Comparison of ENCODE assay signal across 1 cellular context in the genomic region with DNA sequence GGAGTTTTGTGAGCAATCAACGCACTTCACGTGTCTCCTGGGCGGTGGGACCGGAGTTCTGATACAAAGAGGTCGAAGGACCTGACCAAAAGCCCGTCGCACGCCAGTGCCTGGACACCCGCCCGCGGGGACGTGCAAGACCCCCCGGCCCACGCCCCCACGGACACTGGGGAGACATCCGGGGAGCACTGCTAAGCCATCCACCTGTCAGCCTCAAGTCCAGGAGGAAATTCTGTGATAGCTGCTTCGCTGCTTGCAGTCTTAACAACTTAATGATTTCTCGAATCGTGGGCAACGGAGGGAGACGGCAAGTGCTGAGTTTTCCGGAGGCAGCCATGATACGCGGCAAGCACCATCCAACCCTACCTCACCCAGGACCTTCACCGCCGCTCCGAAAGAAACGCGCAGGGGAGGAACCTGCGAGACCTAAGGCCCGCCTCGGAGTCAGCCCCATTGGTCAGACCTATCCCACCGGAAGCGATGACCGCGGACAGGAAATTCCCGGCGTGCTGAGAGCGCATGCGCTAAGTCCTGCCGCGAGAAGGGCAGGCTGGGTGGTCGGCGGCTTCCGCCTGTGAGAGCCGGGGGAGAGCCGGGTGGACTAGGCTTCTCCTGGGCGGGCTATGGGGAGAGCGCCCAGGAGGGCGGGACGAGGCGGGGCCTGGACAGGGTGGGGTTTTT.
TF ChIP-seq lines count a peak whose summit lies in the region.

A gene (minus strand): TSS at position 393 of the 681 bp plus-strand sequence. CDS start 56 bp downstream, at position 337.

TF ChIP-seq in HCT116, 20 proteins besides CTCF, POLR2A, EP300 and RAD21 (continued from another document):
- TF ChIP-seq ELF1 (IDR thresholded peaks at IDR 0.05; ENCODE audit: borderline replicate concordance, low read depth) (peak; percentile 68), SP1 (IDR thresholded peaks at IDR 0.05; ENCODE audit: low read depth) (peak; percentile 39; the same call in 1 of the 2 replicates), CEBPB (IDR thresholded peaks at IDR 0.05; ENCODE audit: low read depth) (no peak), EZH2phosphoT487 (IDR thresholded peaks at IDR 0.05; ENCODE audit: borderline replicate concordance) (no peak), TCF7L2 (IDR thresholded peaks at IDR 0.05; ENCODE audit: borderline replicate concordance, extremely low read depth, insufficient read depth, insufficient read length) (no peak), POLR2AphosphoS5 (IDR thresholded peaks at IDR 0.05; ENCODE audit: low read depth, low read length) (peak; percentile 81), SIN3A (IDR thresholded peaks at IDR 0.05; ENCODE audit: low read depth) (peak; percentile 79)
- TF ChIP-seq, protein P1, sequence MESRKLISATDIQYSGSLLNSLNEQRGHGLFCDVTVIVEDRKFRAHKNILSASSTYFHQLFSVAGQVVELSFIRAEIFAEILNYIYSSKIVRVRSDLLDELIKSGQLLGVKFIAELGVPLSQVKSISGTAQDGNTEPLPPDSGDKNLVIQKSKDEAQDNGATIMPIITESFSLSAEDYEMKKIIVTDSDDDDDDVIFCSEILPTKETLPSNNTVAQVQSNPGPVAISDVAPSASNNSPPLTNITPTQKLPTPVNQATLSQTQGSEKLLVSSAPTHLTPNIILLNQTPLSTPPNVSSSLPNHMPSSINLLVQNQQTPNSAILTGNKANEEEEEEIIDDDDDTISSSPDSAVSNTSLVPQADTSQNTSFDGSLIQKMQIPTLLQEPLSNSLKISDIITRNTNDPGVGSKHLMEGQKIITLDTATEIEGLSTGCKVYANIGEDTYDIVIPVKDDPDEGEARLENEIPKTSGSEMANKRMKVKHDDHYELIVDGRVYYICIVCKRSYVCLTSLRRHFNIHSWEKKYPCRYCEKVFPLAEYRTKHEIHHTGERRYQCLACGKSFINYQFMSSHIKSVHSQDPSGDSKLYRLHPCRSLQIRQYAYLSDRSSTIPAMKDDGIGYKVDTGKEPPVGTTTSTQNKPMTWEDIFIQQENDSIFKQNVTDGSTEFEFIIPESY (IDR thresholded peaks at IDR 0.05; ENCODE audit: extremely low read depth, insufficient replicate concordance, low read length): peak; percentile 35
- TF ChIP-seq, protein P2, sequence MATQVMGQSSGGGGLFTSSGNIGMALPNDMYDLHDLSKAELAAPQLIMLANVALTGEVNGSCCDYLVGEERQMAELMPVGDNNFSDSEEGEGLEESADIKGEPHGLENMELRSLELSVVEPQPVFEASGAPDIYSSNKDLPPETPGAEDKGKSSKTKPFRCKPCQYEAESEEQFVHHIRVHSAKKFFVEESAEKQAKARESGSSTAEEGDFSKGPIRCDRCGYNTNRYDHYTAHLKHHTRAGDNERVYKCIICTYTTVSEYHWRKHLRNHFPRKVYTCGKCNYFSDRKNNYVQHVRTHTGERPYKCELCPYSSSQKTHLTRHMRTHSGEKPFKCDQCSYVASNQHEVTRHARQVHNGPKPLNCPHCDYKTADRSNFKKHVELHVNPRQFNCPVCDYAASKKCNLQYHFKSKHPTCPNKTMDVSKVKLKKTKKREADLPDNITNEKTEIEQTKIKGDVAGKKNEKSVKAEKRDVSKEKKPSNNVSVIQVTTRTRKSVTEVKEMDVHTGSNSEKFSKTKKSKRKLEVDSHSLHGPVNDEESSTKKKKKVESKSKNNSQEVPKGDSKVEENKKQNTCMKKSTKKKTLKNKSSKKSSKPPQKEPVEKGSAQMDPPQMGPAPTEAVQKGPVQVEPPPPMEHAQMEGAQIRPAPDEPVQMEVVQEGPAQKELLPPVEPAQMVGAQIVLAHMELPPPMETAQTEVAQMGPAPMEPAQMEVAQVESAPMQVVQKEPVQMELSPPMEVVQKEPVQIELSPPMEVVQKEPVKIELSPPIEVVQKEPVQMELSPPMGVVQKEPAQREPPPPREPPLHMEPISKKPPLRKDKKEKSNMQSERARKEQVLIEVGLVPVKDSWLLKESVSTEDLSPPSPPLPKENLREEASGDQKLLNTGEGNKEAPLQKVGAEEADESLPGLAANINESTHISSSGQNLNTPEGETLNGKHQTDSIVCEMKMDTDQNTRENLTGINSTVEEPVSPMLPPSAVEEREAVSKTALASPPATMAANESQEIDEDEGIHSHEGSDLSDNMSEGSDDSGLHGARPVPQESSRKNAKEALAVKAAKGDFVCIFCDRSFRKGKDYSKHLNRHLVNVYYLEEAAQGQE (IDR thresholded peaks at IDR 0.05; ENCODE audit: low read depth): no peak
